13 cellular contexts compared by ENCODE assay signal in genomic region chr11:111123463-111124398, GRCh38.
DNase-seq lines count a peak whose midpoint lies in the region; ATAC-seq lines count a peak whose summit lies in the region.
"Had no signal": no experiment of that assay in that cellular context is flagged by ENCODE, and none has a peak within 500 bp of the region (broad histone marks: within the 10 kb centered on the region; RNA-seq: fewer than 3 reads in every experiment).

No MANE protein-coding gene starts in this region.

- peak; percentile 88 for ATAC-seq in HG02588 (IDR thresholded peaks at IDR 0.05; ENCODE audit: unreplicated experiment)
- no peak for ATAC-seq in HG03108 (IDR thresholded peaks at IDR 0.05; ENCODE audit: unreplicated experiment)
- ATAC-seq: Panc1 had no signal

- intact Hi-C loops in posterior cingulate gyrus (cut with DNase I) = no loop called here

- peak; percentile 31 for DNase-seq in DMS 273 (lab: John Stamatoyannopoulos, UW; ENCODE audit: unreplicated experiment)
- no peak for DNase-seq in DMS 273 treated with DMSO at 0.1 percent for 48 hours (lab: John Stamatoyannopoulos, UW)
- peak; percentile 65 for DNase-seq in NCI-H2171 (lab: John Stamatoyannopoulos, UW)
- DNase-seq in posterior cingulate gyrus = peak in 8 of 10 donors; percentile 10 to 84 (median 40)
- DNase-seq in RPMI8226 = no peak
- DNase-seq in NCI-H748 treated with DMSO at 0.1 percent for 48 hours (lab: John Stamatoyannopoulos, UW) = no peak
- DNase-seq: Kasumi-1, NCI-H187, spleen, SW 1271 had no signal

Comparison
In these comparisons a context has a peak if more than half of its experiments do, and no peak if none do; other contexts are left out.
1. DNase-seq: peak in DMS 273 (single experiment), NCI-H2171 (single experiment) and posterior cingulate gyrus (8 of 10); none in DMS 273 treated with DMSO at 0.1 percent for 48 hours (single experiment), RPMI8226 (single experiment) and NCI-H748 treated with DMSO at 0.1 percent for 48 hours (single experiment).